1 cellular context compared by ENCODE assay signal in genomic region chr17:38559025-38559879, GRCh38.
A peak's percentile ranks its signal among the peaks of the same experiment; 100 is the strongest.
TF ChIP-seq lines count a peak whose summit lies in the region.

No MANE protein-coding gene starts in this region.

TF ChIP-seq in HepG2, 621 proteins besides CTCF, POLR2A, EP300 and RAD21 (continued from another document and continues in another):
- TF ChIP-seq E2F5 (CRISPR knock-in tag; conservative IDR thresholded peaks at IDR 0.05) (no peak), ZNF333 (CRISPR knock-in tag; IDR thresholded peaks at IDR 0.05; ENCODE audit: borderline replicate concordance) (peak; percentile 77; the same call in 1 of the 2 replicates), ZNF280D (CRISPR knock-in tag; IDR thresholded peaks at IDR 0.05) (no peak), ATF7-NPFF (CRISPR knock-in tag; IDR thresholded peaks at IDR 0.05; ENCODE audit: low read depth) (no peak; the same call in 1 of the 2 replicates), ZBTB34 (CRISPR knock-in tag; IDR thresholded peaks at IDR 0.05) (peak; percentile 43; the same call in 1 of the 2 replicates), ZNF737 (CRISPR knock-in tag; IDR thresholded peaks at IDR 0.05; ENCODE audit: borderline replicate concordance) (no peak), ZNF121 (CRISPR knock-in tag; IDR thresholded peaks at IDR 0.05) (no peak), MTA1 (CRISPR knock-in tag; IDR thresholded peaks at IDR 0.05; ENCODE audit: borderline replicate concordance) (0 out of 2 replicates have a peak, but pooled peaks have one; percentile 63), ZNF7 (CRISPR knock-in tag; IDR thresholded peaks at IDR 0.05) (no peak), MNT (IDR thresholded peaks at IDR 0.05) (no peak), KMT2A (CRISPR knock-in tag; IDR thresholded peaks at IDR 0.05) (no peak; the same call in 1 of the 2 replicates), PBX3 (CRISPR knock-in tag; IDR thresholded peaks at IDR 0.05; ENCODE audit: borderline replicate concordance) (no peak), TAF1 (CRISPR knock-in tag; IDR thresholded peaks at IDR 0.05) (peak; percentile 38; the same call in 1 of the 2 replicates), ZNF674 (CRISPR knock-in tag; IDR thresholded peaks at IDR 0.05; ENCODE audit: low read depth) (no peak), ZNF275 (CRISPR knock-in tag; IDR thresholded peaks at IDR 0.05; ENCODE audit: borderline replicate concordance) (no peak), RBFOX2 (IDR thresholded peaks at IDR 0.05; ENCODE audit: low read depth, low read length) (0 out of 2 replicates have a peak, but pooled peaks have one; percentile 42), NFIC (IDR thresholded peaks at IDR 0.05; ENCODE audit: low read length) (no peak), ZNF576 (CRISPR knock-in tag; IDR thresholded peaks at IDR 0.05) (no peak)
- TF ChIP-seq, protein P1, sequence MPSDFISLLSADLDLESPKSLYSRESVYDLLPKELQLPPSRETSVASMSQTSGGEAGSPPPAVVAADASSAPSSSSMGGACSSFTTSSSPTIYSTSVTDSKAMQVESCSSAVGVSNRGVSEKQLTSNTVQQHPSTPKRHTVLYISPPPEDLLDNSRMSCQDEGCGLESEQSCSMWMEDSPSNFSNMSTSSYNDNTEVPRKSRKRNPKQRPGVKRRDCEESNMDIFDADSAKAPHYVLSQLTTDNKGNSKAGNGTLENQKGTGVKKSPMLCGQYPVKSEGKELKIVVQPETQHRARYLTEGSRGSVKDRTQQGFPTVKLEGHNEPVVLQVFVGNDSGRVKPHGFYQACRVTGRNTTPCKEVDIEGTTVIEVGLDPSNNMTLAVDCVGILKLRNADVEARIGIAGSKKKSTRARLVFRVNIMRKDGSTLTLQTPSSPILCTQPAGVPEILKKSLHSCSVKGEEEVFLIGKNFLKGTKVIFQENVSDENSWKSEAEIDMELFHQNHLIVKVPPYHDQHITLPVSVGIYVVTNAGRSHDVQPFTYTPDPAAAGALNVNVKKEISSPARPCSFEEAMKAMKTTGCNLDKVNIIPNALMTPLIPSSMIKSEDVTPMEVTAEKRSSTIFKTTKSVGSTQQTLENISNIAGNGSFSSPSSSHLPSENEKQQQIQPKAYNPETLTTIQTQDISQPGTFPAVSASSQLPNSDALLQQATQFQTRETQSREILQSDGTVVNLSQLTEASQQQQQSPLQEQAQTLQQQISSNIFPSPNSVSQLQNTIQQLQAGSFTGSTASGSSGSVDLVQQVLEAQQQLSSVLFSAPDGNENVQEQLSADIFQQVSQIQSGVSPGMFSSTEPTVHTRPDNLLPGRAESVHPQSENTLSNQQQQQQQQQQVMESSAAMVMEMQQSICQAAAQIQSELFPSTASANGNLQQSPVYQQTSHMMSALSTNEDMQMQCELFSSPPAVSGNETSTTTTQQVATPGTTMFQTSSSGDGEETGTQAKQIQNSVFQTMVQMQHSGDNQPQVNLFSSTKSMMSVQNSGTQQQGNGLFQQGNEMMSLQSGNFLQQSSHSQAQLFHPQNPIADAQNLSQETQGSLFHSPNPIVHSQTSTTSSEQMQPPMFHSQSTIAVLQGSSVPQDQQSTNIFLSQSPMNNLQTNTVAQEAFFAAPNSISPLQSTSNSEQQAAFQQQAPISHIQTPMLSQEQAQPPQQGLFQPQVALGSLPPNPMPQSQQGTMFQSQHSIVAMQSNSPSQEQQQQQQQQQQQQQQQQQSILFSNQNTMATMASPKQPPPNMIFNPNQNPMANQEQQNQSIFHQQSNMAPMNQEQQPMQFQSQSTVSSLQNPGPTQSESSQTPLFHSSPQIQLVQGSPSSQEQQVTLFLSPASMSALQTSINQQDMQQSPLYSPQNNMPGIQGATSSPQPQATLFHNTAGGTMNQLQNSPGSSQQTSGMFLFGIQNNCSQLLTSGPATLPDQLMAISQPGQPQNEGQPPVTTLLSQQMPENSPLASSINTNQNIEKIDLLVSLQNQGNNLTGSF (CRISPR knock-in tag; IDR thresholded peaks at IDR 0.05) = no peak
- TF ChIP-seq, protein P2, sequence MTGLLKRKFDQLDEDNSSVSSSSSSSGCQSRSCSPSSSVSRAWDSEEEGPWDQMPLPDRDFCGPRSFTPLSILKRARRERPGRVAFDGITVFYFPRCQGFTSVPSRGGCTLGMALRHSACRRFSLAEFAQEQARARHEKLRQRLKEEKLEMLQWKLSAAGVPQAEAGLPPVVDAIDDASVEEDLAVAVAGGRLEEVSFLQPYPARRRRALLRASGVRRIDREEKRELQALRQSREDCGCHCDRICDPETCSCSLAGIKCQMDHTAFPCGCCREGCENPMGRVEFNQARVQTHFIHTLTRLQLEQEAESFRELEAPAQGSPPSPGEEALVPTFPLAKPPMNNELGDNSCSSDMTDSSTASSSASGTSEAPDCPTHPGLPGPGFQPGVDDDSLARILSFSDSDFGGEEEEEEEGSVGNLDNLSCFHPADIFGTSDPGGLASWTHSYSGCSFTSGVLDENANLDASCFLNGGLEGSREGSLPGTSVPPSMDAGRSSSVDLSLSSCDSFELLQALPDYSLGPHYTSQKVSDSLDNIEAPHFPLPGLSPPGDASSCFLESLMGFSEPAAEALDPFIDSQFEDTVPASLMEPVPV (CRISPR knock-in tag; IDR thresholded peaks at IDR 0.05) = 0 out of 2 replicates have a peak, but pooled peaks have one; percentile 46
- TF ChIP-seq, protein P3, sequence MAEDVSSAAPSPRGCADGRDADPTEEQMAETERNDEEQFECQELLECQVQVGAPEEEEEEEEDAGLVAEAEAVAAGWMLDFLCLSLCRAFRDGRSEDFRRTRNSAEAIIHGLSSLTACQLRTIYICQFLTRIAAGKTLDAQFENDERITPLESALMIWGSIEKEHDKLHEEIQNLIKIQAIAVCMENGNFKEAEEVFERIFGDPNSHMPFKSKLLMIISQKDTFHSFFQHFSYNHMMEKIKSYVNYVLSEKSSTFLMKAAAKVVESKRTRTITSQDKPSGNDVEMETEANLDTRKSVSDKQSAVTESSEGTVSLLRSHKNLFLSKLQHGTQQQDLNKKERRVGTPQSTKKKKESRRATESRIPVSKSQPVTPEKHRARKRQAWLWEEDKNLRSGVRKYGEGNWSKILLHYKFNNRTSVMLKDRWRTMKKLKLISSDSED (CRISPR knock-in tag; IDR thresholded peaks at IDR 0.05) = no peak
- TF ChIP-seq, protein P4, sequence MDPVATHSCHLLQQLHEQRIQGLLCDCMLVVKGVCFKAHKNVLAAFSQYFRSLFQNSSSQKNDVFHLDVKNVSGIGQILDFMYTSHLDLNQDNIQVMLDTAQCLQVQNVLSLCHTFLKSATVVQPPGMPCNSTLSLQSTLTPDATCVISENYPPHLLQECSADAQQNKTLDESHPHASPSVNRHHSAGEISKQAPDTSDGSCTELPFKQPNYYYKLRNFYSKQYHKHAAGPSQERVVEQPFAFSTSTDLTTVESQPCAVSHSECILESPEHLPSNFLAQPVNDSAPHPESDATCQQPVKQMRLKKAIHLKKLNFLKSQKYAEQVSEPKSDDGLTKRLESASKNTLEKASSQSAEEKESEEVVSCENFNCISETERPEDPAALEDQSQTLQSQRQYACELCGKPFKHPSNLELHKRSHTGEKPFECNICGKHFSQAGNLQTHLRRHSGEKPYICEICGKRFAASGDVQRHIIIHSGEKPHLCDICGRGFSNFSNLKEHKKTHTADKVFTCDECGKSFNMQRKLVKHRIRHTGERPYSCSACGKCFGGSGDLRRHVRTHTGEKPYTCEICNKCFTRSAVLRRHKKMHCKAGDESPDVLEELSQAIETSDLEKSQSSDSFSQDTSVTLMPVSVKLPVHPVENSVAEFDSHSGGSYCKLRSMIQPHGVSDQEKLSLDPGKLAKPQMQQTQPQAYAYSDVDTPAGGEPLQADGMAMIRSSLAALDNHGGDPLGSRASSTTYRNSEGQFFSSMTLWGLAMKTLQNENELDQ (CRISPR knock-in tag; IDR thresholded peaks at IDR 0.05; ENCODE audit: borderline replicate concordance) = 0 out of 2 replicates have a peak, but pooled peaks have one; percentile 8
- TF ChIP-seq, protein P5, sequence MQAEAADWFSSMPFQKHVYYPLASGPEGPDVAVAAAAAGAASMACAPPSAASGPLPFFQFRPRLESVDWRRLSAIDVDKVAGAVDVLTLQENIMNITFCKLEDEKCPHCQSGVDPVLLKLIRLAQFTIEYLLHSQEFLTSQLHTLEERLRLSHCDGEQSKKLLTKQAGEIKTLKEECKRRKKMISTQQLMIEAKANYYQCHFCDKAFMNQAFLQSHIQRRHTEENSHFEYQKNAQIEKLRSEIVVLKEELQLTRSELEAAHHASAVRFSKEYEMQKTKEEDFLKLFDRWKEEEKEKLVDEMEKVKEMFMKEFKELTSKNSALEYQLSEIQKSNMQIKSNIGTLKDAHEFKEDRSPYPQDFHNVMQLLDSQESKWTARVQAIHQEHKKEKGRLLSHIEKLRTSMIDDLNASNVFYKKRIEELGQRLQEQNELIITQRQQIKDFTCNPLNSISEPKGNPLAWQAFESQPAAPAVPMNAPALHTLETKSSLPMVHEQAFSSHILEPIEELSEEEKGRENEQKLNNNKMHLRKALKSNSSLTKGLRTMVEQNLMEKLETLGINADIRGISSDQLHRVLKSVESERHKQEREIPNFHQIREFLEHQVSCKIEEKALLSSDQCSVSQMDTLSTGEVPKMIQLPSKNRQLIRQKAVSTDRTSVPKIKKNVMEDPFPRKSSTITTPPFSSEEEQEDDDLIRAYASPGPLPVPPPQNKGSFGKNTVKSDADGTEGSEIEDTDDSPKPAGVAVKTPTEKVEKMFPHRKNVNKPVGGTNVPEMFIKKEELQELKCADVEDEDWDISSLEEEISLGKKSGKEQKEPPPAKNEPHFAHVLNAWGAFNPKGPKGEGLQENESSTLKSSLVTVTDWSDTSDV (CRISPR knock-in tag; IDR thresholded peaks at IDR 0.05) = no peak
